13 cellular contexts compared by ENCODE assay signal in the genomic region with DNA sequence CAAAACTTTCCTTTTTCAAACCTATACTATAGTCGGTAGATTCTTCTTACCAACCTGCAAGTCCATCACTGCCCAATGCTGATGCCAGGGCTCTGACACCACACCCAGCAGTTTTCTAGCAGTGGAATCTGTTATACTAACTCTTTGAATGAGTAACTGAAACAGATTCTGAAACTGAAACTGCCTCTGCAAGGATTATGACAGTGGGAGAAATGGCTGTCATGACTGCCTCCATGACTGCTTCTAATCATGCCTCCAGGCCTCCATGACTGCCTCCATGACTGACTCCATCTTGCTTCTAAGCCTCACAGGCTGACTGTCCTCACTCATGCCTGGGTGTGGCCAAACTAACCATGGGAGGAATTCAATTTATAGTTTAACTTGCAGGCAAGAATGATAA. TPM values are rescaled to one million over a fixed set of nuclear protein-coding genes. Genes with fewer than 3 reads are reported as not detected.
DNase-seq lines count a peak whose midpoint lies in the region; ATAC-seq and TF ChIP-seq lines count a peak whose summit lies in the region.
"Had no signal": no experiment of that assay in that cellular context is flagged by ENCODE, and none has a peak within 500 bp of the region (broad histone marks: within the 10 kb centered on the region; RNA-seq: fewer than 3 reads in every experiment).

No MANE protein-coding gene starts in this region.

- no peak overlapping the region for H3K4me3 Mint-ChIP-seq in activated naive CD8-positive, alpha-beta T cell treated with anti-CD3 and anti-CD28 coated beads for 36 hours
- H3K4me3 Mint-ChIP-seq in H9: no peak overlapping the region
- H3K4me3 Mint-ChIP-seq: CD4-positive, alpha-beta T cell; GM23338 had no signal

- no peak overlapping the region for H3K23ac ChIP-seq in H9 (ENCODE audit: insufficient read length, low read depth, low read length)

- H3K18ac ChIP-seq in H9 (ENCODE audit: insufficient read length, low read depth, low read length): no peak overlapping the region

- no peak overlapping the region for H3K9ac ChIP-seq in H9 (ENCODE audit: extremely low read depth, insufficient read length, low read length)

- no peaks in the 10 kb centered on the region for H3K79me1 ChIP-seq in H9 (ENCODE audit: insufficient read depth, low read depth, low read length, poor library complexity, severe bottlenecking)

- H2BK12ac ChIP-seq in H9 (ENCODE audit: insufficient read length, low read depth, low read length): no peak overlapping the region

- peaks cover 12% of the 10 kb centered on the region for H3K27me3 Mint-ChIP-seq in activated naive CD8-positive, alpha-beta T cell treated with anti-CD3 and anti-CD28 coated beads for 36 hours
- H3K27me3 Mint-ChIP-seq in H9 (ENCODE audit: low read depth): peaks cover 3% of the 10 kb centered on the region; the same call in 1 of the 2 replicates
- H3K27me3 Mint-ChIP-seq: CD4-positive, alpha-beta T cell had no signal

- H3K4ac ChIP-seq in H9 (ENCODE audit: low read depth, low read length): no peak overlapping the region

- H3T11ph ChIP-seq in H9 (ENCODE audit: low read length): no peak overlapping the region

- H3K9me3 Mint-ChIP-seq in activated naive CD8-positive, alpha-beta T cell treated with anti-CD3 and anti-CD28 coated beads for 36 hours: peaks cover 1% of the 10 kb centered on the region
- H3K9me3 Mint-ChIP-seq in H9: peaks cover 3 to 7% of the 10 kb centered on the region in 2 experiments
- H3K9me3 Mint-ChIP-seq: CD4-positive, alpha-beta T cell had no signal

- TF ChIP-seq CTCF in GM10248 (IDR thresholded peaks at IDR 0.05; ENCODE audit: control extremely low read depth, extremely low read depth, low read depth, missing control alignments) (no peak), H9 (conservative IDR thresholded peaks at IDR 0.05) (no peak)

- H3K27ac ChIP-seq in H9 (ENCODE audit: insufficient read length, low read depth, low read length): no peak overlapping the region
- H3K27ac ChIP-seq: SJSA1 had no signal

- no peak overlapping the region for H3K14ac ChIP-seq in H9 (ENCODE audit: insufficient read depth, low read length)

- no peak overlapping the region for H2BK15ac ChIP-seq in H9 (ENCODE audit: low read depth, low read length)

- POLR2A ChIA-PET in GM10248 (lab: Yijun Ruan, JAX): no interaction called here

- H3K23me2 ChIP-seq in H9 (ENCODE audit: insufficient read length, low read depth, low read length, poor library complexity, severe bottlenecking): no peaks in the 10 kb centered on the region

- peaks cover 7% of the 10 kb centered on the region for H3K4me1 Mint-ChIP-seq in activated naive CD8-positive, alpha-beta T cell treated with anti-CD3 and anti-CD28 coated beads for 36 hours
- no peaks in the 10 kb centered on the region for H3K4me1 Mint-ChIP-seq in H9
- H3K4me1 Mint-ChIP-seq: GM23338 had no signal

- H3K9me3 ChIP-seq in H9 (ENCODE audit: control insufficient read depth, low read depth, low read length): no peaks in the 10 kb centered on the region
- H3K9me3 ChIP-seq: SJSA1 had no signal

- H4K5ac ChIP-seq in H9 (ENCODE audit: insufficient read length, low read depth, low read length): no peak overlapping the region

- peak; percentile 74 for DNase-seq in GM10248 (ENCODE audit: extremely low spot score)
- DNase-seq in activated naive CD8-positive, alpha-beta T cell treated with anti-CD3 and anti-CD28 coated beads for 36 hours: peak; percentile 53
- DNase-seq in NCI-H2107 treated with DMSO at 0.1 percent for 48 hours (lab: John Stamatoyannopoulos, UW; ENCODE audit: unreplicated experiment): no peak
- DNase-seq in H9: no peak
- DNase-seq in globus pallidus (ENCODE audit: low spot score): no peak
- DNase-seq in AML-193 (lab: John Stamatoyannopoulos, UW): no peak
- DNase-seq: CD4-positive, alpha-beta T cell; glutamatergic neuron had no signal

- no peaks in the 10 kb centered on the region for H3K27me3 ChIP-seq in H9 (ENCODE audit: insufficient read depth, low read length)
- H3K27me3 ChIP-seq: SJSA1 had no signal

- no peaks in the 10 kb centered on the region for H3K79me2 ChIP-seq in H9 (ENCODE audit: insufficient read depth, low read length)

- no peak overlapping the region for H3K4me2 ChIP-seq in H9 (ENCODE audit: insufficient read depth, insufficient read length, low read length)
- H3K4me2 ChIP-seq: GM23338 had no signal

- H4K20me1 ChIP-seq in H9 (ENCODE audit: control insufficient read depth, insufficient read depth, insufficient read length): no peaks in the 10 kb centered on the region

- WGBS in H9 (ENCODE audit: extremely low coverage, insufficient read length, low lambda C conversion rate): no CpG with 5 or more reads among the region's 1 CpG

- peaks cover 4% of the 10 kb centered on the region for H3K36me3 Mint-ChIP-seq in activated naive CD8-positive, alpha-beta T cell treated with anti-CD3 and anti-CD28 coated beads for 36 hours
- no peaks in the 10 kb centered on the region; a peak in 1 of 7 replicates for H3K36me3 Mint-ChIP-seq in H9 (ENCODE audit: insufficient read depth in 1 of 3, low read depth in 3 of 3)

- peak; percentile 64 for ATAC-seq in GM19438 (IDR thresholded peaks at IDR 0.05; ENCODE audit: low read depth, unreplicated experiment)
- ATAC-seq in HG03159 (IDR thresholded peaks at IDR 0.05; ENCODE audit: unreplicated experiment): peak; percentile 87
- ATAC-seq: GM23338; naive thymus-derived CD4-positive, alpha-beta T cell had no signal

- CTCF ChIA-PET in GM10248 (lab: Yijun Ruan, JAX): no interaction called here

- no peak overlapping the region for H2BK5ac ChIP-seq in H9 (ENCODE audit: insufficient read length, low read length)

- H2BK20ac ChIP-seq in H9 (ENCODE audit: low read depth, low read length, poor library complexity, severe bottlenecking): no peak overlapping the region

- H2AFZ ChIP-seq in H9 (ENCODE audit: low read length): no peak overlapping the region
- H2AFZ ChIP-seq: GM23338 had no signal

- no peaks in the 10 kb centered on the region for H3K4me1 ChIP-seq in H9 (ENCODE audit: insufficient read depth, low read length)
- H3K4me1 ChIP-seq: SJSA1 had no signal

- peak overlapping the region; percentile 85 for H3K27ac Mint-ChIP-seq in activated naive CD8-positive, alpha-beta T cell treated with anti-CD3 and anti-CD28 coated beads for 36 hours
- no peak overlapping the region for H3K27ac Mint-ChIP-seq in H9
- H3K27ac Mint-ChIP-seq: CD4-positive, alpha-beta T cell; GM23338 had no signal

- H2BK120ac ChIP-seq in H9 (ENCODE audit: low read depth, low read length, poor library complexity, severe bottlenecking): no peak overlapping the region

- H2AK5ac ChIP-seq in H9 (ENCODE audit: insufficient read length, low read length): no peak overlapping the region

- H3K56ac ChIP-seq in H9 (ENCODE audit: insufficient read length, low read depth, low read length): no peak overlapping the region

- H4K91ac ChIP-seq in H9 (ENCODE audit: insufficient read length, low read depth, low read length): no peak overlapping the region

- no peak overlapping the region for H4K8ac ChIP-seq in H9 (replicated peaks; ENCODE audit: insufficient read length, low read depth, low read length)

RNA-seq across cellular contexts. Expression of a gene that starts 29.4 kb away (rescaled TPM):
- 100 to 1,000 TPM; 133 to 140 TPM for total RNA-seq in activated naive CD8-positive, alpha-beta T cell treated with anti-CD3 and anti-CD28 coated beads for 36 hours
- total RNA-seq in H9 (2021): 115 and 128 TPM in 2 replicates

Comparison
In these comparisons a context has a peak if more than half of its experiments do, and no peak if none do; other contexts are left out.
1. DNase-seq: peak in GM10248 (single experiment) and activated naive CD8-positive, alpha-beta T cell treated with anti-CD3 and anti-CD28 coated beads for 36 hours (single experiment); none in NCI-H2107 treated with DMSO at 0.1 percent for 48 hours (single experiment), H9 (single experiment), globus pallidus (single experiment) and AML-193 (0 of 2).